29 cellular contexts compared by ENCODE assay signal in the genomic region with DNA sequence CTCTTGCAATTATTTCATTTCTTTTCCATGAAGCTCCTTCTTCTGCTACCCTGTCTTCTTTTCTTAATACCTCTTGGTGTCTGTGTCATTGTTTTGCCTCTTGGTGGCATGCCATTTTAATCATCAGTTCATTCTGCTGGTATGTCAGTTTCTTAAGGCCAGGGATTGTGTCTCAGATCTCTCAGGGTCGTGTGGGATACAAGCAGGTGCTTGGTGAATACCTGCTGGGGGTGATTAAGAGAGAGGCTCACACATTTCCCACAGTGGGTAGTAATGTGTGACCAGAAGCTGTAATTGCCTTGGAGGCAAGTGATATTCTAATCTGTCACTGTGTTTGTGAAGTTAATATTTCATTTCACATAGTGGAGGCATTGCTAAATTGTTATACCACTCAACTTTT.
"Had no signal": no experiment of that assay in that cellular context is flagged by ENCODE, and none has a peak within 500 bp of the region (broad histone marks: within the 10 kb centered on the region; RNA-seq: fewer than 3 reads in every experiment).

No MANE protein-coding gene starts in this region.

- H3K9me3 ChIP-seq: ascending aorta, Peyer's patch, SJSA1, SK-N-SH had no signal

- H3K4me3 Mint-ChIP-seq: activated CD4-positive, alpha-beta T cell treated with anti-CD3 and anti-CD28 coated beads, Interleukin-2, amount 10 ng/mL, durations not matched to agents 24 days and 14 days; activated CD8-positive, alpha-beta T cell treated with anti-CD3 and anti-CD28 coated beads for 36 hours; activated naive CD4-positive, alpha-beta T cell treated with anti-CD3 and anti-CD28 coated beads, Interleukin-2, amount 50 U/mL, for 24 hours; activated naive CD8-positive, alpha-beta T cell treated with anti-CD3 and anti-CD28 coated beads, Interleukin-2, amount 10 ng/mL, durations not matched to agents 7 days and 5 days; activated T-cell treated with anti-CD3 and anti-CD28 coated beads, Interleukin-2, amount 50 U/mL, for 72 hours; T-helper 1 cell treated with Interleukin-12 subunit alpha and Interleukin-12 subunit beta and Interleukin-4 antibody, amounts not matched to agents 30 μg/mL and 1 μg/mL, for 36 hours; T-helper 2 cell treated with Interferon-gamma antibody and Interleukin-4, amounts not matched to agents 5 μg/mL and 100 μg/mL, for 36 hours had no signal

- H3K9me3 Mint-ChIP-seq: activated CD4-positive, alpha-beta T cell treated with anti-CD3 and anti-CD28 coated beads, Interleukin-2, amount 10 ng/mL, durations not matched to agents 24 days and 14 days; activated CD8-positive, alpha-beta T cell treated with anti-CD3 and anti-CD28 coated beads for 36 hours; activated naive CD4-positive, alpha-beta T cell treated with anti-CD3 and anti-CD28 coated beads, Interleukin-2, amount 50 U/mL, for 24 hours; activated naive CD8-positive, alpha-beta T cell treated with anti-CD3 and anti-CD28 coated beads, Interleukin-2, amount 10 ng/mL, durations not matched to agents 7 days and 5 days; activated T-cell treated with anti-CD3 and anti-CD28 coated beads, Interleukin-2, amount 50 U/mL, for 72 hours; activated T-helper 2 cell treated with anti-CD3 and anti-CD28 coated beads, Interferon-gamma antibody, Interleukin-2, Interleukin-4, amounts not matched to agents 10 μg/mL and 5 μg/mL and 100 μg/mL, durations not matched to agents 14 hours and 24 hours and 36 hours; T-helper 1 cell treated with Interleukin-12 subunit alpha and Interleukin-12 subunit beta and Interleukin-4 antibody, amounts not matched to agents 30 μg/mL and 1 μg/mL, for 36 hours; T-helper 2 cell treated with Interferon-gamma antibody and Interleukin-4, amounts not matched to agents 5 μg/mL and 100 μg/mL, for 36 hours had no signal

- H3K4me1 ChIP-seq: ascending aorta, Peyer's patch, SJSA1 had no signal

- H3K4me3 ChIP-seq: ascending aorta, cardiac muscle cell, Peyer's patch, SJSA1 had no signal

- H3K4me2 ChIP-seq: KMS-11, SK-N-SH had no signal

- H3K4me1 Mint-ChIP-seq: activated CD4-positive, alpha-beta T cell treated with anti-CD3 and anti-CD28 coated beads, Interleukin-2, amount 10 ng/mL, durations not matched to agents 24 days and 14 days; activated naive CD4-positive, alpha-beta T cell treated with anti-CD3 and anti-CD28 coated beads, Interleukin-2, amount 50 U/mL, for 24 hours; activated naive CD8-positive, alpha-beta T cell treated with anti-CD3 and anti-CD28 coated beads, Interleukin-2, amount 10 ng/mL, durations not matched to agents 7 days and 5 days had no signal

- H3K27ac Mint-ChIP-seq: activated CD4-positive, alpha-beta T cell treated with anti-CD3 and anti-CD28 coated beads, Interleukin-2, amount 10 ng/mL, durations not matched to agents 24 days and 14 days; activated CD8-positive, alpha-beta T cell treated with anti-CD3 and anti-CD28 coated beads for 36 hours; activated naive CD4-positive, alpha-beta T cell treated with anti-CD3 and anti-CD28 coated beads, Interleukin-2, amount 50 U/mL, for 24 hours; activated naive CD8-positive, alpha-beta T cell treated with anti-CD3 and anti-CD28 coated beads, Interleukin-2, amount 10 ng/mL, durations not matched to agents 7 days and 5 days; activated T-cell treated with anti-CD3 and anti-CD28 coated beads, Interleukin-2, amount 50 U/mL, for 72 hours; activated T-helper 2 cell treated with anti-CD3 and anti-CD28 coated beads, Interferon-gamma antibody, Interleukin-2, Interleukin-4, amounts not matched to agents 10 μg/mL and 5 μg/mL and 100 μg/mL, durations not matched to agents 14 hours and 24 hours and 36 hours; T-helper 1 cell treated with Interleukin-12 subunit alpha and Interleukin-12 subunit beta and Interleukin-4 antibody, amounts not matched to agents 30 μg/mL and 1 μg/mL, for 36 hours; T-helper 2 cell treated with Interferon-gamma antibody and Interleukin-4, amounts not matched to agents 5 μg/mL and 100 μg/mL, for 36 hours had no signal

- H3K9me2 ChIP-seq: SK-N-SH had no signal

- ATAC-seq: activated CD8-positive, alpha-beta T cell treated with anti-CD3 and anti-CD28 coated beads for 36 hours; activated T-cell treated with anti-CD3 and anti-CD28 coated beads, Interleukin-2, amount 50 U/mL, for 72 hours; PC-3 had no signal

- H3K36me3 Mint-ChIP-seq: activated naive CD4-positive, alpha-beta T cell treated with anti-CD3 and anti-CD28 coated beads, Interleukin-2, amount 50 U/mL, for 24 hours; activated naive CD8-positive, alpha-beta T cell treated with anti-CD3 and anti-CD28 coated beads, Interleukin-2, amount 10 ng/mL, durations not matched to agents 7 days and 5 days had no signal

- H3K36me3 ChIP-seq: ascending aorta, cardiac muscle cell, Peyer's patch, SJSA1 had no signal

- H3K27ac ChIP-seq: ascending aorta, cardiac muscle cell, KMS-11, Peyer's patch, SJSA1 had no signal

- DNase-seq: activated CD4-positive, alpha-beta T cell treated with anti-CD3 and anti-CD28 coated beads, Interleukin-2, amount 10 ng/mL, durations not matched to agents 24 days and 14 days; activated CD4-positive, alpha-beta T cell treated with anti-CD3 and anti-CD28 coated beads, Interleukin-2, amount 50 U/mL, for 4 hours; activated CD8-positive, alpha-beta T cell treated with anti-CD3 and anti-CD28 coated beads for 36 hours; activated gamma-delta T cell; activated naive CD4-positive, alpha-beta T cell treated with Interleukin-2 at 50 U/mL for 16 hours; activated naive CD8-positive, alpha-beta T cell treated with anti-CD3 and anti-CD28 coated beads, Interleukin-2, amount 10 ng/mL, durations not matched to agents 7 days and 5 days; activated T-cell treated with anti-CD3 and anti-CD28 coated beads, Interleukin-2, amount 50 U/mL, for 1 hour; activated T-cell treated with anti-CD3 and anti-CD28 coated beads, Interleukin-2, amount 50 U/mL, for 72 hours; amygdala; MM.1S; MV-4-11; NCI-H1092; NCI-H2029; NCI-H2227 treated with DMSO at 0.1 percent for 48 hours; NCI-H510A treated with DMSO at 0.1 percent for 48 hours; NK-92 treated with Interleukin-12 subunit alpha and Interleukin-12 subunit beta, amount 100 ng/mL, for 24 hours; PC-3; Peyer's patch; RPMI8226; SHP77 treated with DMSO at 0.1 percent for 48 hours; SK-N-SH had no signal

- H3K27me3 ChIP-seq: ascending aorta, cardiac muscle cell, Peyer's patch, SJSA1 had no signal
